ENCODE assay signal across 1 cellular context in genomic region chr1:192581131-192581927, GRCh38.
TF ChIP-seq lines count a peak whose summit lies in the region.

No MANE protein-coding gene starts in this region.

TF ChIP-seq in GM12878, 131 proteins besides CTCF, POLR2A, EP300 and RAD21:
- TF ChIP-seq TCF3 (IDR thresholded peaks at IDR 0.05; ENCODE audit: borderline replicate concordance, insufficient read depth, low read depth, low read length) (no peak), ZNF384 (IDR thresholded peaks at IDR 0.05; ENCODE audit: borderline replicate concordance, low read depth, low read length) (peak; percentile 50; the same call in 1 of the 2 replicates), HCFC1 (IDR thresholded peaks at IDR 0.05; ENCODE audit: low read length) (no peak), MEF2B (IDR thresholded peaks at IDR 0.05; ENCODE audit: partially characterized antibody, poor library complexity, severe bottlenecking) (peak; percentile 24), PML (IDR thresholded peaks at IDR 0.05; ENCODE audit: low read length) (no peak), BHLHE40 (IDR thresholded peaks at IDR 0.05; ENCODE audit: borderline replicate concordance in 1 of 2, low read depth in 2 of 2, low read length in 1 of 2) (0 out of 4 replicates have a peak, but pooled peaks of 1 of the 2 experiments have one; percentile 1)
- TF ChIP-seq, protein P1, sequence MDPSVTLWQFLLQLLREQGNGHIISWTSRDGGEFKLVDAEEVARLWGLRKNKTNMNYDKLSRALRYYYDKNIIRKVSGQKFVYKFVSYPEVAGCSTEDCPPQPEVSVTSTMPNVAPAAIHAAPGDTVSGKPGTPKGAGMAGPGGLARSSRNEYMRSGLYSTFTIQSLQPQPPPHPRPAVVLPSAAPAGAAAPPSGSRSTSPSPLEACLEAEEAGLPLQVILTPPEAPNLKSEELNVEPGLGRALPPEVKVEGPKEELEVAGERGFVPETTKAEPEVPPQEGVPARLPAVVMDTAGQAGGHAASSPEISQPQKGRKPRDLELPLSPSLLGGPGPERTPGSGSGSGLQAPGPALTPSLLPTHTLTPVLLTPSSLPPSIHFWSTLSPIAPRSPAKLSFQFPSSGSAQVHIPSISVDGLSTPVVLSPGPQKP (IDR thresholded peaks at IDR 0.05; ENCODE audit: low read depth, low read length) = no peak
